ENCODE assay signal across 1 cellular context in the genomic region with DNA sequence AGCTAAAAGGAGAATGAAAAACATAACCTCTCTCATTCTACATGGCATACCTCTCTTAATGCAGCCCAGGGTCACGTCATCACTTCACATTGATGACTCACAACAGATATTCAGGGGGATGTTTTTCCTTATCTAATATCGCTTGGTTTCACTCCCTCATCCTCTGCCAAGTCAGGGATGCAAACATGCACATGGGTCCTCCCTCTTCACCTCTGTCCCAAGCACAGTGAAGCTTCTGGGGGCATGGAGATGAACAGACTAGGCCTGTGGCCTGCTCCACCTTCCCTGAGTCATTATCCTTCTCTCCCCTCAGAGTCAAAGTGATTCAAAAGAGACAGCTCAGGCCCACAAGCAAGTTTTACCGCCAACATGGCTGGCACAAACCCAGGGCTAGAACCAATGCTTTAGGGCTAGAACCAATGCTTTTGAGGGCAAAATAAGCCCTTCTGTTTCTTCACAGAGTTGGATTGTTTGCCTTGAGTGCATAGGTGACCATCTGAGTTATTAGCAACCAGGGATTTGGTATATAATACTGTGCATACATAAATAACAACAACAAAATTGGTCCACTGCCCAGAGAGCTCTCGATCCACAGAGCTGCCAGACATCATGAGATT.
TF ChIP-seq lines count a peak whose summit lies in the region.

No MANE protein-coding gene starts in this region.

TF ChIP-seq in HepG2, 621 proteins besides CTCF, POLR2A, EP300 and RAD21 (continues in another document):
- TF ChIP-seq, protein P1, sequence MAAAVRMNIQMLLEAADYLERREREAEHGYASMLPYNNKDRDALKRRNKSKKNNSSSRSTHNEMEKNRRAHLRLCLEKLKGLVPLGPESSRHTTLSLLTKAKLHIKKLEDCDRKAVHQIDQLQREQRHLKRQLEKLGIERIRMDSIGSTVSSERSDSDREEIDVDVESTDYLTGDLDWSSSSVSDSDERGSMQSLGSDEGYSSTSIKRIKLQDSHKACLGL (CRISPR knock-in tag; IDR thresholded peaks at IDR 0.05): no peak
- no peak for TF ChIP-seq MED1 (CRISPR knock-in tag; IDR thresholded peaks at IDR 0.05)
- no peak for TF ChIP-seq ZNF562 (CRISPR knock-in tag; IDR thresholded peaks at IDR 0.05; ENCODE audit: borderline replicate concordance)
- 0 out of 2 replicates have a peak, but pooled peaks have one; percentile 20 for TF ChIP-seq ZNF232 (CRISPR knock-in tag; IDR thresholded peaks at IDR 0.05; ENCODE audit: borderline replicate concordance)
- peak; percentile 41; the same call in 1 of the 2 replicates for TF ChIP-seq ATF7 (IDR thresholded peaks at IDR 0.05)
- no peak for TF ChIP-seq ATF7 (CRISPR knock-in tag; IDR thresholded peaks at IDR 0.05)
- no peak for TF ChIP-seq THYN1 (CRISPR knock-in tag; IDR thresholded peaks at IDR 0.05; ENCODE audit: borderline replicate concordance, low read depth)
- no peak for TF ChIP-seq ZNF713 (CRISPR knock-in tag; IDR thresholded peaks at IDR 0.05)
- TF ChIP-seq ZNF616 (CRISPR knock-in tag; IDR thresholded peaks at IDR 0.05; ENCODE audit: low read depth): no peak
- TF ChIP-seq, protein P2, sequence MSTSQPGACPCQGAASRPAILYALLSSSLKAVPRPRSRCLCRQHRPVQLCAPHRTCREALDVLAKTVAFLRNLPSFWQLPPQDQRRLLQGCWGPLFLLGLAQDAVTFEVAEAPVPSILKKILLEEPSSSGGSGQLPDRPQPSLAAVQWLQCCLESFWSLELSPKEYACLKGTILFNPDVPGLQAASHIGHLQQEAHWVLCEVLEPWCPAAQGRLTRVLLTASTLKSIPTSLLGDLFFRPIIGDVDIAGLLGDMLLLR (CRISPR knock-in tag; IDR thresholded peaks at IDR 0.05): peak; percentile 50; the same call in 1 of the 2 replicates
- no peak for TF ChIP-seq RARA (CRISPR knock-in tag; IDR thresholded peaks at IDR 0.05)
- TF ChIP-seq, protein P3, sequence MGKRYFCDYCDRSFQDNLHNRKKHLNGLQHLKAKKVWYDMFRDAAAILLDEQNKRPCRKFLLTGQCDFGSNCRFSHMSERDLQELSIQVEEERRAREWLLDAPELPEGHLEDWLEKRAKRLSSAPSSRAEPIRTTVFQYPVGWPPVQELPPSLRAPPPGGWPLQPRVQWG (CRISPR knock-in tag; IDR thresholded peaks at IDR 0.05; ENCODE audit: borderline replicate concordance, low read depth): 0 out of 2 replicates have a peak, but pooled peaks have one; percentile 48
- no peak for TF ChIP-seq SOX13 (IDR thresholded peaks at IDR 0.05)
- no peak for TF ChIP-seq SOX13 (CRISPR knock-in tag; conservative IDR thresholded peaks at IDR 0.05 in 1 of 2, IDR thresholded peaks at IDR 0.05 in 1 of 2)
- TF ChIP-seq, protein P4, sequence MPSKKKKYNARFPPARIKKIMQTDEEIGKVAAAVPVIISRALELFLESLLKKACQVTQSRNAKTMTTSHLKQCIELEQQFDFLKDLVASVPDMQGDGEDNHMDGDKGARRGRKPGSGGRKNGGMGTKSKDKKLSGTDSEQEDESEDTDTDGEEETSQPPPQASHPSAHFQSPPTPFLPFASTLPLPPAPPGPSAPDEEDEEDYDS (CRISPR knock-in tag; IDR thresholded peaks at IDR 0.05): 0 out of 2 replicates have a peak, but pooled peaks have one; percentile 7
- TF ChIP-seq ZNF451 (CRISPR knock-in tag; IDR thresholded peaks at IDR 0.05): no peak
- 0 out of 2 replicates have a peak, but pooled peaks have one; percentile 31 for TF ChIP-seq BORCS8-MEF2B (CRISPR knock-in tag; IDR thresholded peaks at IDR 0.05)
- TF ChIP-seq ZNF431 (CRISPR knock-in tag; IDR thresholded peaks at IDR 0.05; ENCODE audit: borderline replicate concordance, low read depth): 0 out of 2 replicates have a peak, but pooled peaks have one; percentile 65
- TF ChIP-seq, protein P5, sequence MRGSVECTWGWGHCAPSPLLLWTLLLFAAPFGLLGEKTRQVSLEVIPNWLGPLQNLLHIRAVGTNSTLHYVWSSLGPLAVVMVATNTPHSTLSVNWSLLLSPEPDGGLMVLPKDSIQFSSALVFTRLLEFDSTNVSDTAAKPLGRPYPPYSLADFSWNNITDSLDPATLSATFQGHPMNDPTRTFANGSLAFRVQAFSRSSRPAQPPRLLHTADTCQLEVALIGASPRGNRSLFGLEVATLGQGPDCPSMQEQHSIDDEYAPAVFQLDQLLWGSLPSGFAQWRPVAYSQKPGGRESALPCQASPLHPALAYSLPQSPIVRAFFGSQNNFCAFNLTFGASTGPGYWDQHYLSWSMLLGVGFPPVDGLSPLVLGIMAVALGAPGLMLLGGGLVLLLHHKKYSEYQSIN (CRISPR knock-in tag; IDR thresholded peaks at IDR 0.05; ENCODE audit: borderline replicate concordance): peak; percentile 83; the same call in 1 of the 2 replicates
- TF ChIP-seq CHD4 (IDR thresholded peaks at IDR 0.05; ENCODE audit: borderline replicate concordance, low read length): peak; percentile 23; the same call in 1 of the 2 replicates
- TF ChIP-seq, protein P6, sequence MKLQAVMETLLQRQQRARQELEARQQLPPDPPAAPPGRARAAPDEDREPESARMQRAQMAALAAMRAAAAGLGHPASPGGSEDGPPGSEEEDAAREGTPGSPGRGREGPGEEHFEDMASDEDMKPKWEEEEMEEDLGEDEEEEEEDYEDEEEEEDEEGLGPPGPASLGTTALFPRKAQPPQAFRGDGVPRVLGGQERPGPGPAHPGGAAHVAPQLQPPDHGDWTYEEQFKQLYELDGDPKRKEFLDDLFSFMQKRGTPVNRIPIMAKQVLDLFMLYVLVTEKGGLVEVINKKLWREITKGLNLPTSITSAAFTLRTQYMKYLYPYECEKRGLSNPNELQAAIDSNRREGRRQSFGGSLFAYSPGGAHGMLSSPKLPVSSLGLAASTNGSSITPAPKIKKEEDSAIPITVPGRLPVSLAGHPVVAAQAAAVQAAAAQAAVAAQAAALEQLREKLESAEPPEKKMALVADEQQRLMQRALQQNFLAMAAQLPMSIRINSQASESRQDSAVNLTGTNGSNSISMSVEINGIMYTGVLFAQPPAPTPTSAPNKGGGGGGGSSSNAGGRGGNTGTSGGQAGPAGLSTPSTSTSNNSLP (IDR thresholded peaks at IDR 0.05; ENCODE audit: low read depth, low read length): no peak
- TF ChIP-seq, protein P7, sequence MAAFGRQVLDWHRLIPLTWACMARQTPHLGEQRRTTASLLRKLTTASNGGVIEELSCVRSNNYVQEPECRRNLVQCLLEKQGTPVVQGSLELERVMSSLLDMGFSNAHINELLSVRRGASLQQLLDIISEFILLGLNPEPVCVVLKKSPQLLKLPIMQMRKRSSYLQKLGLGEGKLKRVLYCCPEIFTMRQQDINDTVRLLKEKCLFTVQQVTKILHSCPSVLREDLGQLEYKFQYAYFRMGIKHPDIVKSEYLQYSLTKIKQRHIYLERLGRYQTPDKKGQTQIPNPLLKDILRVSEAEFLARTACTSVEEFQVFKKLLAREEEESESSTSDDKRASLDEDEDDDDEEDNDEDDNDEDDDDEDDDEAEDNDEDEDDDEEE (CRISPR knock-in tag; IDR thresholded peaks at IDR 0.05): peak; percentile 61; the same call in 1 of the 2 replicates
- no peak for TF ChIP-seq HOXA3 (CRISPR knock-in tag; IDR thresholded peaks at IDR 0.05)
- TF ChIP-seq, protein P8, sequence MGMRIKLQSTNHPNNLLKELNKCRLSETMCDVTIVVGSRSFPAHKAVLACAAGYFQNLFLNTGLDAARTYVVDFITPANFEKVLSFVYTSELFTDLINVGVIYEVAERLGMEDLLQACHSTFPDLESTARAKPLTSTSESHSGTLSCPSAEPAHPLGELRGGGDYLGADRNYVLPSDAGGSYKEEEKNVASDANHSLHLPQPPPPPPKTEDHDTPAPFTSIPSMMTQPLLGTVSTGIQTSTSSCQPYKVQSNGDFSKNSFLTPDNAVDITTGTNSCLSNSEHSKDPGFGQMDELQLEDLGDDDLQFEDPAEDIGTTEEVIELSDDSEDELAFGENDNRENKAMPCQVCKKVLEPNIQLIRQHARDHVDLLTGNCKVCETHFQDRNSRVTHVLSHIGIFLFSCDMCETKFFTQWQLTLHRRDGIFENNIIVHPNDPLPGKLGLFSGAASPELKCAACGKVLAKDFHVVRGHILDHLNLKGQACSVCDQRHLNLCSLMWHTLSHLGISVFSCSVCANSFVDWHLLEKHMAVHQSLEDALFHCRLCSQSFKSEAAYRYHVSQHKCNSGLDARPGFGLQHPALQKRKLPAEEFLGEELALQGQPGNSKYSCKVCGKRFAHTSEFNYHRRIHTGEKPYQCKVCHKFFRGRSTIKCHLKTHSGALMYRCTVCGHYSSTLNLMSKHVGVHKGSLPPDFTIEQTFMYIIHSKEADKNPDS (CRISPR knock-in tag; IDR thresholded peaks at IDR 0.05): 0 out of 2 replicates have a peak, but pooled peaks have one; percentile 29
- TF ChIP-seq CREB1 (IDR thresholded peaks at IDR 0.05): peak; percentile 90
- no peak for TF ChIP-seq CREB1 (CRISPR knock-in tag; IDR thresholded peaks at IDR 0.05)
- TF ChIP-seq ZNF737 (CRISPR knock-in tag; IDR thresholded peaks at IDR 0.05; ENCODE audit: borderline replicate concordance): peak; percentile 57; the same call in 1 of the 2 replicates
- TF ChIP-seq, protein P9, sequence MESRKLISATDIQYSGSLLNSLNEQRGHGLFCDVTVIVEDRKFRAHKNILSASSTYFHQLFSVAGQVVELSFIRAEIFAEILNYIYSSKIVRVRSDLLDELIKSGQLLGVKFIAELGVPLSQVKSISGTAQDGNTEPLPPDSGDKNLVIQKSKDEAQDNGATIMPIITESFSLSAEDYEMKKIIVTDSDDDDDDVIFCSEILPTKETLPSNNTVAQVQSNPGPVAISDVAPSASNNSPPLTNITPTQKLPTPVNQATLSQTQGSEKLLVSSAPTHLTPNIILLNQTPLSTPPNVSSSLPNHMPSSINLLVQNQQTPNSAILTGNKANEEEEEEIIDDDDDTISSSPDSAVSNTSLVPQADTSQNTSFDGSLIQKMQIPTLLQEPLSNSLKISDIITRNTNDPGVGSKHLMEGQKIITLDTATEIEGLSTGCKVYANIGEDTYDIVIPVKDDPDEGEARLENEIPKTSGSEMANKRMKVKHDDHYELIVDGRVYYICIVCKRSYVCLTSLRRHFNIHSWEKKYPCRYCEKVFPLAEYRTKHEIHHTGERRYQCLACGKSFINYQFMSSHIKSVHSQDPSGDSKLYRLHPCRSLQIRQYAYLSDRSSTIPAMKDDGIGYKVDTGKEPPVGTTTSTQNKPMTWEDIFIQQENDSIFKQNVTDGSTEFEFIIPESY (CRISPR knock-in tag; IDR thresholded peaks at IDR 0.05): peak; percentile 45; the same call in 1 of the 2 replicates
- TF ChIP-seq FOXO1 (CRISPR knock-in tag; IDR thresholded peaks at IDR 0.05): no peak
- no peak for TF ChIP-seq KMT2B (CRISPR knock-in tag; IDR thresholded peaks at IDR 0.05)
- 0 out of 2 replicates have a peak, but pooled peaks have one; percentile 64 for TF ChIP-seq ZNF430 (CRISPR knock-in tag; IDR thresholded peaks at IDR 0.05)
- TF ChIP-seq ZSCAN29 (CRISPR knock-in tag; conservative IDR thresholded peaks at IDR 0.05): no peak
- TF ChIP-seq DNMT3B (CRISPR knock-in tag; conservative IDR thresholded peaks at IDR 0.05): 0 out of 2 replicates have a peak, but pooled peaks have one; percentile 17
- TF ChIP-seq GATAD2A (CRISPR knock-in tag; IDR thresholded peaks at IDR 0.05): no peak
- TF ChIP-seq TBP (CRISPR knock-in tag; IDR thresholded peaks at IDR 0.05): 0 out of 2 replicates have a peak, but pooled peaks have one; percentile 28
- TF ChIP-seq FOSL1 (CRISPR knock-in tag; IDR thresholded peaks at IDR 0.05; ENCODE audit: borderline replicate concordance): no peak
- TF ChIP-seq ZNF792 (CRISPR knock-in tag; IDR thresholded peaks at IDR 0.05): no peak
- TF ChIP-seq, protein P10, sequence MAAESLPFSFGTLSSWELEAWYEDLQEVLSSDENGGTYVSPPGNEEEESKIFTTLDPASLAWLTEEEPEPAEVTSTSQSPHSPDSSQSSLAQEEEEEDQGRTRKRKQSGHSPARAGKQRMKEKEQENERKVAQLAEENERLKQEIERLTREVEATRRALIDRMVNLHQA (CRISPR knock-in tag; IDR thresholded peaks at IDR 0.05): no peak
- TF ChIP-seq, protein P11, sequence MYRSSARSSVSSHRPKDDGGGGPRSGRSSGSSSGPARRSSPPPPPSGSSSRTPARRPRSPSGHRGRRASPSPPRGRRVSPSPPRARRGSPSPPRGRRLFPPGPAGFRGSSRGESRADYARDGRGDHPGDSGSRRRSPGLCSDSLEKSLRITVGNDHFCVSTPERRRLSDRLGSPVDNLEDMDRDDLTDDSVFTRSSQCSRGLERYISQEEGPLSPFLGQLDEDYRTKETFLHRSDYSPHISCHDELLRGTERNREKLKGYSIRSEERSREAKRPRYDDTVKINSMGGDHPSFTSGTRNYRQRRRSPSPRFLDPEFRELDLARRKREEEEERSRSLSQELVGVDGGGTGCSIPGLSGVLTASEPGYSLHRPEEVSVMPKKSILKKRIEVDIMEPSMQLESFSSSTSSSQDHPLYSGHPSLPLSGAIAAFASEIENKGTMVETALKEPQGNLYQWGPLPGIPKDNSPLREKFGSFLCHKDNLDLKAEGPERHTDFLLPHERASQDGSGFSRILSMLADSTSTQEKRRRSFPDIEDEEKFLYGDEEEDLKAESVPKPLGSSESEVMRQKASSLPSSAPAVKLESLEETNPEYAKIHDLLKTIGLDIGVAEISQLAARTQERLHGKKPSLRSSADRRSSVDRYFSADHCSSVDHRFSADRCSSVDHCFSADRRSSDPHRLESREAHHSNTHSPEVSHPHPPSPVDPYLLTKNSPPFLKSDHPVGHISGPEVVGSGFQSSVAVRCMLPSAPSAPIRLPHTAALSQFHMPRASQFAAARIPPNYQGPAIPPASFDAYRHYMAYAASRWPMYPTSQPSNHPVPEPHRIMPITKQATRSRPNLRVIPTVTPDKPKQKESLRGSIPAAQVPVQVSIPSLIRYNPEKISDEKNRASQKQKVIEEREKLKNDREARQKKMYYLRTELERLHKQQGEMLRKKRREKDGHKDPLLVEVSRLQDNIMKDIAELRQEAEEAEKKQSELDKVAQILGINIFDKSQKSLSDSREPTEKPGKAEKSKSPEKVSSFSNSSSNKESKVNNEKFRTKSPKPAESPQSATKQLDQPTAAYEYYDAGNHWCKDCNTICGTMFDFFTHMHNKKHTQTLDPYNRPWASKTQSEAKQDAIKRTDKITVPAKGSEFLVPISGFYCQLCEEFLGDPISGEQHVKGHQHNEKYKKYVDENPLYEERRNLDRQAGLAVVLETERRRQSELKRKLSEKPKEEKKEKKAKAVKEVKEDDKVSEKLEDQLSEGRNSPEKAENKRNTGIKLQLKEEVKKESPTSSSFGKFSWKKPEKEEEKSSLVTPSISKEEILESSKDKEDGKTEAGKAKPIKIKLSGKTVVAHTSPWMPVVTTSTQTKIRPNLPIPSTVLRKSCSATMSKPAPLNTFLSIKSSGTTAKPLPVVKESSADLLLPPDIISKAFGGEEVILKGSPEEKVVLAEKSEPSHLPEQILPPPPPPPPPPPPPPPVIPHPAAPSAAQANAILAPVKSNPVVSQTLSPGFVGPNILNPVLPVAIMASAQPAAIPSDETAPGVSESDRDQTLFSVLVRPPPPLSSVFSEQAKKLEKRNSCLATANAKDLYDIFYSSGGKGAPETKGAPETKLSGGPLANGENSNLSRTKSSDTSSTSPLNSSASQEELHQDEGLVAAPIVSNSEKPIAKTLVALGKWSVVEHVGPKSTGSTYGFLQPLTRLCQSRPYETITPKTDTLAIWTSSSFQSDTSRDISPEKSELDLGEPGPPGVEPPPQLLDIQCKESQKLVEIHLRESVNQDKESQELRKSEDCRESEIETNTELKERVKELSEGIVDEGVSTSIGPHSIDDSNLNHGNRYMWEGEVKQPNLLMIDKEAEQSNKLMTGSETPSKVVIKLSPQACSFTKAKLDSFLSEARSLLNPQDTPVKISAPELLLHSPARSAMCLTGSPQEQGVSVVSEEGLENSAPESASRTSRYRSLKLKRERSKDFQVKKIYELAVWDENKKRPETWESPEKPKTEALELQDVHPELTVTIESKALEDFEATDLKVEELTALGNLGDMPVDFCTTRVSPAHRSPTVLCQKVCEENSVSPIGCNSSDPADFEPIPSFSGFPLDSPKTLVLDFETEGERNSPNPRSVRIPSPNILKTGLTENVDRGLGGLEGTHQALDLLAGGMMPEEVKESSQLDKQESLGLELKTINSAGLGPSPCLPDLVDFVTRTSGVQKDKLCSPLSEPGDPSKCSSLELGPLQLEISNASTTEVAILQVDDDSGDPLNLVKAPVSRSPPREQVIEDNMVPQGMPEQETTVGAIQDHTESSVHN (CRISPR knock-in tag; IDR thresholded peaks at IDR 0.05): 0 out of 2 replicates have a peak, but pooled peaks have one; percentile 17
- no peak for TF ChIP-seq ATM (IDR thresholded peaks at IDR 0.05; ENCODE audit: borderline replicate concordance)
